In genomic region chr12:93979189-93979588, GRCh38 we compare ENCODE assay signal across 8 cellular contexts.
DNase-seq lines count a peak whose midpoint lies in the region; ATAC-seq and TF ChIP-seq lines count a peak whose summit lies in the region.

No MANE protein-coding gene starts in this region.

- H3K9me3 ChIP-seq in cardiac muscle cell (ENCODE audit: low read depth) (no peaks in the 10 kb centered on the region), right atrium auricular region (no peaks in the 10 kb centered on the region), WERI-Rb-1 (ENCODE audit: severe bottlenecking) (no peaks in the 10 kb centered on the region), left ventricle myocardium inferior (replicated peaks) (no peaks in the 10 kb centered on the region), upper lobe of left lung (no peaks in the 10 kb centered on the region)

- intact Hi-C loops in left ventricle myocardium inferior (cut with micrococcal nuclease) = no loop called here

- no peak overlapping the region for H3K27ac ChIP-seq in cardiac muscle cell
- H3K27ac ChIP-seq in right atrium auricular region = peak overlapping the region in 1 of 2 donors; percentile 52
- H3K27ac ChIP-seq in WERI-Rb-1 = no peak overlapping the region
- H3K27ac ChIP-seq in left ventricle myocardium inferior (replicated peaks) = peak overlapping the region; percentile 44
- peak overlapping the region in 2 of 4 donors; percentile 9 to 57 for H3K27ac ChIP-seq in upper lobe of left lung

- H3K4me3 ChIP-seq in cardiac muscle cell = no peak overlapping the region
- no peak overlapping the region for H3K4me3 ChIP-seq in right atrium auricular region
- H3K4me3 ChIP-seq in WERI-Rb-1 (ENCODE audit: low read depth, low read length) = no peak overlapping the region
- no peak overlapping the region for H3K4me3 ChIP-seq in left ventricle myocardium inferior
- H3K4me3 ChIP-seq in upper lobe of left lung = no peak overlapping the region

- H3K4me1 ChIP-seq in cardiac muscle cell (ENCODE audit: low read depth) (no peaks in the 10 kb centered on the region), right atrium auricular region (peaks cover 0 to 15% of the 10 kb centered on the region in 2 donors), left ventricle myocardium inferior (peaks cover 14% of the 10 kb centered on the region), upper lobe of left lung (peaks cover 0 to 6% (median 0%) of the 10 kb centered on the region in 4 donors)

- H3K36me3 ChIP-seq in cardiac muscle cell (no peaks in the 10 kb centered on the region), right atrium auricular region (no peaks in the 10 kb centered on the region), WERI-Rb-1 (no peaks in the 10 kb centered on the region), left ventricle myocardium inferior (no peaks in the 10 kb centered on the region), upper lobe of left lung (no peaks in the 10 kb centered on the region)

- no peak for TF ChIP-seq POLR2A in upper lobe of left lung (IDR thresholded peaks at IDR 0.05)

- WGBS in upper lobe of left lung, 2 donors = 66 to 72% methylated on average over 2 of the region's 2 CpGs

- TF ChIP-seq EP300 in upper lobe of left lung (IDR thresholded peaks at IDR 0.05) = no peak

- ATAC-seq in upper lobe of left lung (ENCODE audit: low FRiP score in 2 of 2) (no peak), HG03280 (IDR thresholded peaks at IDR 0.05; ENCODE audit: unreplicated experiment) (no peak), HG03457 (IDR thresholded peaks at IDR 0.05; ENCODE audit: unreplicated experiment) (no peak), HG03520 (IDR thresholded peaks at IDR 0.05; ENCODE audit: unreplicated experiment) (no peak)

- DNase-seq in cardiac muscle cell (ENCODE audit: low read depth in 1 of 2, low spot score in 1 of 2) (peak; percentile 35 to 46), right atrium auricular region (ENCODE audit: low spot score) (no peak), WERI-Rb-1 (no peak), left ventricle myocardium inferior (no peak), upper lobe of left lung (no peak)

- TF ChIP-seq CTCF in cardiac muscle cell (IDR thresholded peaks at IDR 0.05; ENCODE audit: low read depth, low read length) (peak; percentile 40), right atrium auricular region (IDR thresholded peaks at IDR 0.05) (peak in 1 of 2 donors; percentile 64), WERI-Rb-1 (IDR thresholded peaks at IDR 0.05; ENCODE audit: low read depth, low read length) (peak; percentile 40; the same call in 1 of the 2 replicates), left ventricle myocardium inferior (IDR thresholded peaks at IDR 0.05; ENCODE audit: borderline replicate concordance) (peak; percentile 69), upper lobe of left lung (IDR thresholded peaks at IDR 0.05) (peak in 4 of 6 experiments; percentile 21 to 58 (median 39))

- H3K27me3 ChIP-seq in cardiac muscle cell (no peaks in the 10 kb centered on the region), right atrium auricular region (no peaks in the 10 kb centered on the region), WERI-Rb-1 (ENCODE audit: insufficient read depth, low read depth, severe bottlenecking) (no peaks in the 10 kb centered on the region), left ventricle myocardium inferior (ENCODE audit: low read depth) (no peaks in the 10 kb centered on the region), upper lobe of left lung (no peaks in the 10 kb centered on the region)

Comparison
In these comparisons a context has a peak if more than half of its experiments do, and no peak if none do; other contexts are left out.
1. DNase-seq: peak in cardiac muscle cell (2 of 2); none in right atrium auricular region (single experiment), WERI-Rb-1 (single experiment), left ventricle myocardium inferior (single experiment) and upper lobe of left lung (0 of 2).